In genomic region chr2:182426915-182427233, GRCh38 we compare ENCODE assay signal across 1 cellular context.
TF ChIP-seq lines count a peak whose summit lies in the region.

Gene PDE1A, minus strand, starts transcription at chr2:182427036.

TF ChIP-seq in SK-N-SH treated with all-trans-retinoic acid at 6 μM for 48 hours, 23 proteins besides CTCF, POLR2A, EP300 and RAD21 (continued from another document):
- TF ChIP-seq ZC3H10 (CRISPR knock-in tag; IDR thresholded peaks at IDR 0.05) (no peak), ZFP30 (CRISPR knock-in tag; IDR thresholded peaks at IDR 0.05) (no peak), TCF4 (CRISPR knock-in tag; IDR thresholded peaks at IDR 0.05; ENCODE audit: borderline replicate concordance) (no peak), CSDC2 (CRISPR knock-in tag; IDR thresholded peaks at IDR 0.05) (no peak), SNAI2 (CRISPR knock-in tag; IDR thresholded peaks at IDR 0.05) (no peak), ISL1 (CRISPR knock-in tag; IDR thresholded peaks at IDR 0.05) (no peak)
- TF ChIP-seq, protein P1, sequence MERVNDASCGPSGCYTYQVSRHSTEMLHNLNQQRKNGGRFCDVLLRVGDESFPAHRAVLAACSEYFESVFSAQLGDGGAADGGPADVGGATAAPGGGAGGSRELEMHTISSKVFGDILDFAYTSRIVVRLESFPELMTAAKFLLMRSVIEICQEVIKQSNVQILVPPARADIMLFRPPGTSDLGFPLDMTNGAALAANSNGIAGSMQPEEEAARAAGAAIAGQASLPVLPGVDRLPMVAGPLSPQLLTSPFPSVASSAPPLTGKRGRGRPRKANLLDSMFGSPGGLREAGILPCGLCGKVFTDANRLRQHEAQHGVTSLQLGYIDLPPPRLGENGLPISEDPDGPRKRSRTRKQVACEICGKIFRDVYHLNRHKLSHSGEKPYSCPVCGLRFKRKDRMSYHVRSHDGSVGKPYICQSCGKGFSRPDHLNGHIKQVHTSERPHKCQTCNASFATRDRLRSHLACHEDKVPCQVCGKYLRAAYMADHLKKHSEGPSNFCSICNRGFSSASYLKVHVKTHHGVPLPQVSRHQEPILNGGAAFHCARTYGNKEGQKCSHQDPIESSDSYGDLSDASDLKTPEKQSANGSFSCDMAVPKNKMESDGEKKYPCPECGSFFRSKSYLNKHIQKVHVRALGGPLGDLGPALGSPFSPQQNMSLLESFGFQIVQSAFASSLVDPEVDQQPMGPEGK (CRISPR knock-in tag; IDR thresholded peaks at IDR 0.05; ENCODE audit: borderline replicate concordance) = no peak
- TF ChIP-seq, protein P2, sequence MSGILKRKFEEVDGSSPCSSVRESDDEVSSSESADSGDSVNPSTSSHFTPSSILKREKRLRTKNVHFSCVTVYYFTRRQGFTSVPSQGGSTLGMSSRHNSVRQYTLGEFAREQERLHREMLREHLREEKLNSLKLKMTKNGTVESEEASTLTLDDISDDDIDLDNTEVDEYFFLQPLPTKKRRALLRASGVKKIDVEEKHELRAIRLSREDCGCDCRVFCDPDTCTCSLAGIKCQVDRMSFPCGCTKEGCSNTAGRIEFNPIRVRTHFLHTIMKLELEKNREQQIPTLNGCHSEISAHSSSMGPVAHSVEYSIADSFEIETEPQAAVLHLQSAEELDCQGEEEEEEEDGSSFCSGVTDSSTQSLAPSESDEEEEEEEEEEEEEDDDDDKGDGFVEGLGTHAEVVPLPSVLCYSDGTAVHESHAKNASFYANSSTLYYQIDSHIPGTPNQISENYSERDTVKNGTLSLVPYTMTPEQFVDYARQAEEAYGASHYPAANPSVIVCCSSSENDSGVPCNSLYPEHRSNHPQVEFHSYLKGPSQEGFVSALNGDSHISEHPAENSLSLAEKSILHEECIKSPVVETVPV (CRISPR knock-in tag; IDR thresholded peaks at IDR 0.05) = no peak
TF ChIP-seq in SK-N-SH treated with all-trans-retinoic acid at 6 μM for 48 hours: peak in this region for 0.
